In the genomic region with DNA sequence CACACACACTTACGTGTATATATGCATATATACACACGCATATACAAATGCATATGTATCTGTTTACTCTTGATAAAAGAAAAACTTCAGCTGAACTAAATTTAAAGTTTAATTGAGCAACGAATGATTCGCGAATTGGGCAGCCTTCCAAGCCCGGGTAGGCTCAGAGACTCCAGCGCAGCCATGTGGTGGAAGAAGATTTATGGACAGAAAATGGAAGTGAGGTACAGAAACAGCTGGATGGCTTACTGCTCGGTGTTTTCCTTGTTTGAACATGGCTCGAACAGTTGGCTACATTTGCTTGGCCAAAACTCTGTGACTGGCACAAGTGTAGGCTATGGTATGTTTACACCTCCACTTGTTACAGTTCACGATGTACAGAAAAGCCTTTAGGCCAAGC, we compare ENCODE assay signal across 17 cellular contexts.
"Had no signal": no experiment of that assay in that cellular context is flagged by ENCODE, and none has a peak within 500 bp of the region (broad histone marks: within the 10 kb centered on the region; RNA-seq: fewer than 3 reads in every experiment).

No MANE protein-coding gene starts in this region.

- H3K27ac Mint-ChIP-seq: activated naive CD4-positive, alpha-beta T cell treated with anti-CD3 and anti-CD28 coated beads, Interleukin-2, amount 10 ng/mL, durations not matched to agents 7 days and 5 days; activated T-helper 17 cell treated with anti-CD3 and anti-CD28 coated beads, Interleukin-2, amount 50 U/mL, for 72 hours; nephron progenitor cell; stimulated activated naive B cell treated with anti-CD40 and anti-IgM and Interleukin-4, amounts not matched to agents 10 μg/mL and 1 μg/mL and 100 μg/mL, for 72 hours had no signal

- H3K36me3 Mint-ChIP-seq: activated naive CD4-positive, alpha-beta T cell treated with anti-CD3 and anti-CD28 coated beads, Interleukin-2, amount 10 ng/mL, durations not matched to agents 7 days and 5 days; stimulated activated naive B cell treated with anti-CD40 and anti-IgM and Interleukin-4, amounts not matched to agents 10 μg/mL and 1 μg/mL and 100 μg/mL, for 72 hours had no signal

- H3K27me3 ChIP-seq: adrenal gland, colonic mucosa, hepatocyte, right lobe of liver, spleen, tibial nerve had no signal

- ATAC-seq: activated T-helper 17 cell treated with anti-CD3 and anti-CD28 coated beads, Interleukin-2, amount 50 U/mL, for 72 hours; psoas muscle; right lobe of liver; stimulated activated naive B cell treated with anti-CD40 and anti-IgM and Interleukin-4, amounts not matched to agents 10 μg/mL and 1 μg/mL and 100 μg/mL, for 72 hours had no signal

- H3K4me1 ChIP-seq: adrenal gland, colonic mucosa, psoas muscle, right lobe of liver, spleen, tibial nerve had no signal

- DNase-seq: activated CD4-positive, alpha-beta T cell treated with anti-CD3 and anti-CD28 coated beads, Interleukin-2, amount 50 U/mL, for 1 hour; activated naive CD4-positive, alpha-beta T cell treated with anti-CD3 and anti-CD28 coated beads, Interleukin-2, amount 10 ng/mL, durations not matched to agents 7 days and 5 days; activated T-cell treated with anti-CD3 and anti-CD28 coated beads for 4 hours; adrenal gland; caudate nucleus; colonic mucosa; effector CD8-positive, alpha-beta T cell; kidney glomerular epithelial cell; nephron progenitor cell; psoas muscle; right lobe of liver; spleen; stimulated activated CD4-positive, alpha-beta T cell treated with anti-CD3 and anti-CD28 coated beads, Interleukin-1b, Interleukin-23, amount 100 ng/mL, for 48 hours; stimulated activated naive B cell treated with anti-CD40 and anti-IgM and Interleukin-4, amounts not matched to agents 10 μg/mL and 1 μg/mL and 100 μg/mL, for 72 hours had no signal

- H3K9me3 ChIP-seq: adrenal gland, colonic mucosa, psoas muscle, right lobe of liver, spleen, tibial nerve had no signal

- H3K4me3 Mint-ChIP-seq: activated naive CD4-positive, alpha-beta T cell treated with anti-CD3 and anti-CD28 coated beads, Interleukin-2, amount 10 ng/mL, durations not matched to agents 7 days and 5 days; activated T-helper 17 cell treated with anti-CD3 and anti-CD28 coated beads, Interleukin-2, amount 50 U/mL, for 72 hours; nephron progenitor cell had no signal

- H3K27me3 Mint-ChIP-seq: activated naive CD4-positive, alpha-beta T cell treated with anti-CD3 and anti-CD28 coated beads, Interleukin-2, amount 10 ng/mL, durations not matched to agents 7 days and 5 days; activated T-helper 17 cell treated with anti-CD3 and anti-CD28 coated beads, Interleukin-2, amount 50 U/mL, for 72 hours; stimulated activated naive B cell treated with anti-CD40 and anti-IgM and Interleukin-4, amounts not matched to agents 10 μg/mL and 1 μg/mL and 100 μg/mL, for 72 hours had no signal

- H3K4me1 Mint-ChIP-seq: activated naive CD4-positive, alpha-beta T cell treated with anti-CD3 and anti-CD28 coated beads, Interleukin-2, amount 10 ng/mL, durations not matched to agents 7 days and 5 days; activated T-helper 17 cell treated with anti-CD3 and anti-CD28 coated beads, Interleukin-2, amount 50 U/mL, for 72 hours; nephron progenitor cell; stimulated activated naive B cell treated with anti-CD40 and anti-IgM and Interleukin-4, amounts not matched to agents 10 μg/mL and 1 μg/mL and 100 μg/mL, for 72 hours had no signal

- H3K27ac ChIP-seq: adrenal gland, colonic mucosa, hepatocyte, psoas muscle, right lobe of liver, spleen, tibial nerve had no signal
